In genomic region chrX:153477458-153477857, GRCh38 we compare ENCODE assay signal across 24 cellular contexts. TPM values are rescaled to one million over a fixed set of nuclear protein-coding genes. Genes with fewer than 3 reads are reported as not detected.
A peak's percentile ranks its signal among the peaks of the same experiment; 100 is the strongest.
DNase-seq lines count a peak whose midpoint lies in the region; ATAC-seq and TF ChIP-seq lines count a peak whose summit lies in the region.
"Had no signal": no experiment of that assay in that cellular context is flagged by ENCODE, and none has a peak within 500 bp of the region (broad histone marks: within the 10 kb centered on the region; RNA-seq: fewer than 3 reads in every experiment).

No MANE protein-coding gene starts in this region.

- no peak for DNase-seq in breast epithelium (ENCODE audit: low spot score in 2 of 2)
- no peak for DNase-seq in mammary epithelial cell
- DNase-seq in SK-N-SH, result peak; percentile 51
- no peak for DNase-seq in lung (ENCODE audit: low spot score)
- DNase-seq in tibial nerve (ENCODE audit: low spot score in 2 of 2), result no peak
- no peak for DNase-seq in NCI-H1092 (lab: John Stamatoyannopoulos, UW)
- DNase-seq in CD1c-positive myeloid dendritic cell (ENCODE audit: extremely low spot score), result no peak
- DNase-seq in NCI-H2196 treated with DMSO at 0.1 percent for 48 hours (lab: John Stamatoyannopoulos, UW; ENCODE audit: unreplicated experiment), result no peak
- DNase-seq: activated CD4-positive, alpha-beta T cell treated with anti-CD3 and anti-CD28 coated beads, Interleukin-2, amount 10 ng/mL, durations not matched to agents 7 days and 5 days; activated CD8-positive, alpha-beta memory T cell treated with anti-CD3 and anti-CD28 coated beads, Interleukin-2, amount 10 ng/mL, durations not matched to agents 7 days and 5 days; kidney glomerular epithelial cell; midbrain; natural killer cell; NCI-H1105 treated with DMSO at 0.1 percent for 48 hours; NCI-H2107; NCI-H510A; pancreas had no signal

- dilution Hi-C loops in mammary epithelial cell (cut with HindIII; ENCODE audit: low sequenced_read_pairs), result no loop called here

- TF ChIP-seq CTCF in breast epithelium (IDR thresholded peaks at IDR 0.05), result no peak
- no peak for TF ChIP-seq CTCF in mammary epithelial cell (conservative IDR thresholded peaks at IDR 0.05 in 1 of 2, IDR thresholded peaks at IDR 0.05 in 1 of 2; ENCODE audit: extremely low read depth in 1 of 2, insufficient read depth in 1 of 2, low read depth in 1 of 2, low read length in 2 of 2)
- no peak for TF ChIP-seq CTCF in SK-N-SH (IDR thresholded peaks at IDR 0.05)
- TF ChIP-seq CTCF in lung (IDR thresholded peaks at IDR 0.05; ENCODE audit: control extremely low read depth, extremely low read depth), result no peak
- TF ChIP-seq CTCF in tibial nerve (IDR thresholded peaks at IDR 0.05), result no peak

- no peaks in the 10 kb centered on the region for H3K4me1 ChIP-seq in breast epithelium
- H3K4me1 ChIP-seq in mammary epithelial cell (ENCODE audit: insufficient read depth, low read length), result peaks cover 8% of the 10 kb centered on the region
- peaks cover 21 to 41% of the 10 kb centered on the region in 2 experiments; a peak in 3 of 4 replicates for H3K4me1 ChIP-seq in SK-N-SH (ENCODE audit: control insufficient read depth in 1 of 2, insufficient read depth in 2 of 2, low read depth in 1 of 2, low read length in 1 of 2)
- H3K4me1 ChIP-seq in lung (ENCODE audit: control insufficient read depth in 2 of 2, insufficient read depth in 2 of 2, low read length in 2 of 2), result peaks cover 0 to 4% of the 10 kb centered on the region in 2 donors
- peaks cover 0 to 57% (median 2%) of the 10 kb centered on the region in 4 donors for H3K4me1 ChIP-seq in tibial nerve
- H3K4me1 ChIP-seq: pancreas had no signal

- no peaks in the 10 kb centered on the region for H4K20me1 ChIP-seq in mammary epithelial cell (ENCODE audit: insufficient read depth, low read length)
- no peaks in the 10 kb centered on the region for H4K20me1 ChIP-seq in SK-N-SH (ENCODE audit: insufficient read depth)

- H3K9ac ChIP-seq in mammary epithelial cell (ENCODE audit: insufficient read depth, low read length) (no peak overlapping the region), SK-N-SH (peak overlapping the region; percentile 49; the same call in 1 of the 2 replicates)

- CTCF ChIA-PET in mammary epithelial cell (lab: Charles Lee; ENCODE audit: low non-redundant PET) (no interaction called here), SK-N-SH (lab: Yijun Ruan, JAX) (interaction anchor here (0.9 to 11.6 kb wide), 4 partner anchors 13 to 51 kb away, joined by 5 to 203 read pairs (median 12); no protein-coding TSS in a partner anchor)

- no peak for ATAC-seq in lung (ENCODE audit: insufficient read depth, low FRiP score)
- ATAC-seq: activated CD8-positive, alpha-beta memory T cell treated with anti-CD3 and anti-CD28 coated beads, Interleukin-2, amount 10 ng/mL, durations not matched to agents 7 days and 5 days; natural killer cell; Panc1 had no signal

- WGBS in mammary epithelial cell (ENCODE audit: low coverage, missing lambda C conversion rate), result 75% methylated on average over 4 of the region's 7 CpGs
- 40% methylated on average over 6 of the region's 7 CpGs for WGBS in SK-N-SH (ENCODE audit: low lambda C conversion rate)
- 65 to 69% methylated on average over 2 to 7 of the region's 7 CpGs for WGBS in lung, 2 donors
- WGBS in tibial nerve, 2 donors, result 60 to 70% methylated on average over 5 to 6 of the region's 7 CpGs

- H3K4me3 ChIP-seq in breast epithelium (no peak overlapping the region), mammary epithelial cell (replicated peaks in 1 of 3; ENCODE audit: insufficient read depth in 1 of 3, low read depth in 2 of 3, low read length in 3 of 3) (no peak overlapping the region), SK-N-SH (ENCODE audit: low read depth in 2 of 2, low read length in 1 of 2) (no peak overlapping the region), lung (no peak overlapping the region), tibial nerve (no peak overlapping the region)
- H3K4me3 ChIP-seq: pancreas had no signal

- H3F3A ChIP-seq in SK-N-SH (replicated peaks; ENCODE audit: insufficient read depth), result no peaks in the 10 kb centered on the region

- in situ Hi-C loops in mammary epithelial cell (cut with MboI; ENCODE audit: low sequenced_read_pairs in 2 of 2), result loop anchor here in 1 of 2 donors (25.0 kb wide), 1 partner anchor 440 kb away; no protein-coding TSS in a partner anchor

- BruUV-seq in mammary epithelial cell (replicated peaks; lab: Mats Ljungman, UMichigan), result no TSS peak

- H3K4me2 ChIP-seq in mammary epithelial cell (ENCODE audit: insufficient read depth, low read depth, low read length) (no peak overlapping the region), SK-N-SH (peak overlapping the region; percentile 54; the same call in 1 of the 2 replicates)

- TF ChIP-seq POLR2A in breast epithelium (IDR thresholded peaks at IDR 0.05) (no peak), tibial nerve (IDR thresholded peaks at IDR 0.05) (no peak)

- peaks cover 0 to under 1% of the 10 kb centered on the region in 2 donors for H3K9me3 ChIP-seq in breast epithelium
- no peaks in the 10 kb centered on the region for H3K9me3 ChIP-seq in mammary epithelial cell (replicated peaks; ENCODE audit: insufficient read depth, low read length)
- no peaks in the 10 kb centered on the region for H3K9me3 ChIP-seq in SK-N-SH
- peaks cover 0 to 7% of the 10 kb centered on the region in 2 donors for H3K9me3 ChIP-seq in lung (ENCODE audit: control insufficient read depth in 2 of 2, insufficient read depth in 1 of 2, low read length in 1 of 2)
- no peaks in the 10 kb centered on the region for H3K9me3 ChIP-seq in tibial nerve
- H3K9me3 ChIP-seq: BE2C, pancreas had no signal

- H3K9me2 ChIP-seq in SK-N-SH, result no peaks in the 10 kb centered on the region

- H3K27me3 ChIP-seq in breast epithelium (peaks cover 0 to 85% of the 10 kb centered on the region in 2 donors), mammary epithelial cell (ENCODE audit: insufficient read depth, low read length) (no peaks in the 10 kb centered on the region), SK-N-SH (ENCODE audit: insufficient read depth) (no peaks in the 10 kb centered on the region), lung (ENCODE audit: control insufficient read depth, insufficient read depth) (no peaks in the 10 kb centered on the region), tibial nerve (no peaks in the 10 kb centered on the region)
- H3K27me3 ChIP-seq: BE2C, pancreas had no signal

- intact Hi-C loops in breast epithelium (cut with DNase I; ENCODE audit: low total_unique reads), result no loop called here
- intact Hi-C loops in mammary epithelial cell (cut with micrococcal nuclease), result no loop called here

- TF ChIP-seq EP300 in SK-N-SH (IDR thresholded peaks at IDR 0.05; ENCODE audit: borderline replicate concordance in 1 of 2, low read depth in 1 of 2, low read length in 1 of 2) (no peak), tibial nerve (IDR thresholded peaks at IDR 0.05) (no peak)

- peak overlapping the region; percentile 50 to 87 for H3K27ac ChIP-seq in breast epithelium
- no peak overlapping the region for H3K27ac ChIP-seq in mammary epithelial cell (ENCODE audit: insufficient read depth, low read depth, low read length)
- peak overlapping the region; percentile 72 to 94 for H3K27ac ChIP-seq in SK-N-SH (ENCODE audit: low read depth in 2 of 2, low read length in 1 of 2)
- peak overlapping the region; percentile 2 to 62 for H3K27ac ChIP-seq in lung (ENCODE audit: low read depth in 1 of 2, low read length in 1 of 2)
- H3K27ac ChIP-seq in tibial nerve, result peak overlapping the region in 3 of 4 donors; percentile 15 to 75 (median 68)
- H3K27ac ChIP-seq: 22Rv1, pancreas, VCaP had no signal

- H2AFZ ChIP-seq in mammary epithelial cell (ENCODE audit: low read depth, low read length), result no peak overlapping the region
- peak overlapping the region; percentile 69; the same call in 1 of the 2 replicates for H2AFZ ChIP-seq in SK-N-SH (ENCODE audit: low read depth)

- POLR2A ChIA-PET in SK-N-SH (lab: Yijun Ruan, JAX), result interaction anchor here (0.8 to 2.4 kb wide), 3 partner anchors 13 to 60 kb away, joined by 3 to 13 read pairs (median 3); no protein-coding TSS in a partner anchor

- TF ChIP-seq RAD21 in SK-N-SH (IDR thresholded peaks at IDR 0.05; ENCODE audit: low read length), result no peak

- no peaks in the 10 kb centered on the region for H3K79me2 ChIP-seq in mammary epithelial cell (ENCODE audit: insufficient read depth, low read length)
- H3K79me2 ChIP-seq in SK-N-SH (ENCODE audit: insufficient read depth), result no peaks in the 10 kb centered on the region

- H3K36me3 ChIP-seq in breast epithelium (no peaks in the 10 kb centered on the region), mammary epithelial cell (ENCODE audit: insufficient read depth, low read length) (no peaks in the 10 kb centered on the region), SK-N-SH (replicated peaks in 1 of 2; ENCODE audit: control insufficient read depth in 1 of 2, insufficient read depth in 2 of 2, low read length in 1 of 2) (no peaks in the 10 kb centered on the region), lung (ENCODE audit: control insufficient read depth in 2 of 2, insufficient read depth in 2 of 2, low read length in 2 of 2) (no peaks in the 10 kb centered on the region), tibial nerve (no peaks in the 10 kb centered on the region)
- H3K36me3 ChIP-seq: BE2C, pancreas had no signal

RNA-seq across cellular contexts. Expression of gene HAUS7, which starts 7.1 kb away (rescaled TPM):
- 10 to 100 TPM; 19.0 to 26.2 (median 21.9) TPM for total RNA-seq in breast epithelium
- total RNA-seq in mammary epithelial cell, result 10 to 100 TPM in 1 of 2 donors, 1 to 10 TPM in 1; 8.3 to 26.4 TPM
- 25.7 TPM for polyA plus RNA-seq in mammary epithelial cell
- polyA minus RNA-seq in mammary epithelial cell, result 38.4 TPM
- 27.1 and 39.7 TPM in 2 replicates for polyA plus RNA-seq in SK-N-SH (2012; rRNA removed)
- 14.1 and 18.8 TPM in 2 replicates for polyA plus RNA-seq in SK-N-SH (2012; cell fraction: cytosol; rRNA removed)
- polyA plus RNA-seq in SK-N-SH (2012; cell fraction: nucleus; rRNA removed), result 110 and 150 TPM in 2 replicates
- 10 to 100 TPM; 11.3 to 31.6 TPM for total RNA-seq in lung
- polyA plus RNA-seq in lung, result 10 to 100 TPM; 24.4 to 42.9 TPM
- 10 to 100 TPM; 27.8 to 79.8 (median 30.6) TPM for total RNA-seq in tibial nerve

RNA-seq across cellular contexts. Expression of gene BGN, which starts 17.3 kb away (rescaled TPM):
- total RNA-seq in breast epithelium (10 to 100 TPM in 2 of 3 donors, 1 to 10 TPM in 1; 9.7 to 21.3 (median 11.0) TPM), mammary epithelial cell (10 to 100 TPM in 1 of 2 donors, 1 to 10 TPM in 1; 2.6 to 13.5 TPM), lung (100 to 1,000 TPM in 1 of 2 donors, 10 to 100 TPM in 1; 77.9 to 161 TPM), tibial nerve (100 to 1,000 TPM in 1 of 4 donors, 10 to 100 TPM in 3; 25.6 to 103 (median 59.0) TPM)
- polyA plus RNA-seq in mammary epithelial cell (0.48 TPM), SK-N-SH (2012; rRNA removed) (15.2 and 28.9 TPM in 2 replicates), lung (100 to 1,000 TPM; 104 to 148 TPM)
- polyA minus RNA-seq in mammary epithelial cell, result not detected
- polyA plus RNA-seq in SK-N-SH (2012; cell fraction: cytosol; rRNA removed), result 15.1 and 23.4 TPM in 2 replicates
- 14.3 and 14.9 TPM in 2 replicates for polyA plus RNA-seq in SK-N-SH (2012; cell fraction: nucleus; rRNA removed)
- total RNA-seq: activated CD4-positive, alpha-beta T cell treated with anti-CD3 and anti-CD28 coated beads, Interleukin-2, amount 10 ng/mL, durations not matched to agents 7 days and 5 days; activated CD8-positive, alpha-beta memory T cell treated with anti-CD3 and anti-CD28 coated beads, Interleukin-2, amount 10 ng/mL, durations not matched to agents 7 days and 5 days; activated T-helper 1 cell treated with anti-CD3 and anti-CD28 coated beads, Interleukin-12 subunit alpha, Interleukin-12 subunit beta, Interleukin-2, Interleukin-4 antibody, amounts not matched to agents 30 ng/mL and 10 ng/mL and 1 ng/mL, durations not matched to agents 14 hours and 24 hours and 36 hours; natural killer cell had no signal

RNA-seq across cellular contexts. Expression of gene TREX2, which starts 31.6 kb away (rescaled TPM):
- total RNA-seq in breast epithelium (1 to 10 TPM; 1.0 to 4.3 (median 1.9) TPM), mammary epithelial cell (1 to 10 TPM; 2.5 to 7.8 TPM), lung (1 to 10 TPM in 1 of 2 donors, under 1 TPM in 1; 0.65 to 1.2 TPM), tibial nerve (1 to 10 TPM; 1.5 to 4.4 (median 3.3) TPM)
- polyA plus RNA-seq in mammary epithelial cell (1.0 TPM), SK-N-SH (2012; rRNA removed) (0.76 and 0.78 TPM in 2 replicates), lung (under 1 TPM; 0.61 to 0.63 TPM)
- polyA minus RNA-seq in mammary epithelial cell, result not detected
- 0.08 and 0.20 TPM in 2 replicates for polyA plus RNA-seq in SK-N-SH (2012; cell fraction: cytosol; rRNA removed)
- 4.0 and 6.6 TPM in 2 replicates for polyA plus RNA-seq in SK-N-SH (2012; cell fraction: nucleus; rRNA removed)

RNA-seq across cellular contexts. Expression of gene ATP2B3, which starts 40.0 kb away (rescaled TPM):
- total RNA-seq in breast epithelium (not detected), mammary epithelial cell (not detected), lung (under 1 TPM; 0.21 to 0.54 TPM), tibial nerve (not detected)
- polyA plus RNA-seq in mammary epithelial cell (not detected), SK-N-SH (2012; rRNA removed) (0.16 and 0.18 TPM in 2 replicates), lung (not detected)
- not detected for polyA minus RNA-seq in mammary epithelial cell
- polyA plus RNA-seq in SK-N-SH (2012; cell fraction: cytosol; rRNA removed), result 0.06 and 0.41 TPM in 2 replicates
- 0.38 and 0.42 TPM in 2 replicates for polyA plus RNA-seq in SK-N-SH (2012; cell fraction: nucleus; rRNA removed)
- total RNA-seq: activated CD8-positive, alpha-beta memory T cell treated with anti-CD3 and anti-CD28 coated beads, Interleukin-2, amount 10 ng/mL, durations not matched to agents 7 days and 5 days; Daoy; natural killer cell had no signal
- polyA plus RNA-seq: esophagus had no signal
